ENCODE assay signal across 8 cellular contexts in genomic region chr2:112481528-112482228, GRCh38. TPM values are rescaled to one million over a fixed set of nuclear protein-coding genes. Genes with fewer than 3 reads are reported as not detected.
DNase-seq lines count a peak whose midpoint lies in the region; ATAC-seq and TF ChIP-seq lines count a peak whose summit lies in the region.

TSS of gene TTL (plus strand) at chr2:112482156. CDS start at chr2:112482345, 189 bp downstream.

- H3K9me3 ChIP-seq in ES-I3 (ENCODE audit: control insufficient read depth, insufficient read depth, low read length) (no peaks in the 10 kb centered on the region), GM23248 (ENCODE audit: low read depth) (no peaks in the 10 kb centered on the region), cardiac muscle cell (ENCODE audit: low read depth) (no peaks in the 10 kb centered on the region), trophoblast cell (ENCODE audit: insufficient read depth, low read depth, low read length) (no peaks in the 10 kb centered on the region), tibial artery (no peaks in the 10 kb centered on the region)

- H4K20me1 ChIP-seq in GM23248 (ENCODE audit: insufficient read depth) = no peaks in the 10 kb centered on the region

- peak within 1 kb of the TSS; percentile 92 for H3K14ac ChIP-seq in trophoblast cell (ENCODE audit: low read length)

- TF ChIP-seq CTCF in cardiac muscle cell (IDR thresholded peaks at IDR 0.05; ENCODE audit: low read depth, low read length) (no peak), tibial artery (IDR thresholded peaks at IDR 0.05) (no peak)

- no peak within 1 kb of the TSS for H3K23ac ChIP-seq in trophoblast cell (ENCODE audit: low read length)

- intact Hi-C loops in tibial artery (cut with DNase I; ENCODE audit: low total_unique reads) = loop anchor here (2.0 to 5.0 kb wide), 3 partner anchors 61 to 166 kb away; partner anchors contain the start of genes CHCHD5, POLR1B and SLC20A1

- H3K36me3 Mint-ChIP-seq in activated naive CD8-positive, alpha-beta T cell treated with anti-CD3 and anti-CD28 coated beads, Interleukin-2, amount 50 U/mL, for 24 hours (ENCODE audit: low read depth) = peaks cover 19% of the 10 kb centered on the region

- no peaks in the 10 kb centered on the region for H3K9me2 ChIP-seq in GM23248 (ENCODE audit: insufficient read depth)

- H3K9me3 Mint-ChIP-seq in activated naive CD8-positive, alpha-beta T cell treated with anti-CD3 and anti-CD28 coated beads, Interleukin-2, amount 50 U/mL, for 24 hours = no peaks in the 10 kb centered on the region

- H3K79me2 ChIP-seq in GM23248 (ENCODE audit: insufficient read depth) = peaks cover 42% of the 10 kb centered on the region
- H3K79me2 ChIP-seq in trophoblast cell (ENCODE audit: control insufficient read depth, insufficient read depth, low read length, poor library complexity) = peaks cover 6% of the 10 kb centered on the region

- H2BK120ac ChIP-seq in trophoblast cell (ENCODE audit: insufficient read depth, low read length, poor library complexity) = no peak within 1 kb of the TSS

- H2AFZ ChIP-seq in GM23248 (peak within 1 kb of the TSS; percentile 87), trophoblast cell (ENCODE audit: insufficient read depth, low read length, poor library complexity) (peak within 1 kb of the TSS; percentile 73)

- peak within 1 kb of the TSS; percentile 93 for H3K18ac ChIP-seq in trophoblast cell (ENCODE audit: low read length)

- no peak within 1 kb of the TSS for H2AK5ac ChIP-seq in trophoblast cell (ENCODE audit: low read length)

- peak; percentile 90 for DNase-seq in GM23248
- DNase-seq in Kasumi-1 (lab: John Stamatoyannopoulos, UW) = peak; percentile 64
- peak; percentile 32 to 71 for DNase-seq in SW 1271 (lab: John Stamatoyannopoulos, UW)
- peak; percentile 83 for DNase-seq in activated naive CD8-positive, alpha-beta T cell treated with anti-CD3 and anti-CD28 coated beads, Interleukin-2, amount 50 U/mL, for 24 hours
- DNase-seq in cardiac muscle cell (ENCODE audit: low read depth in 1 of 2, low spot score in 1 of 2) = peak; percentile 78 to 89
- DNase-seq in trophoblast cell = peak; percentile 50 to 72
- DNase-seq in tibial artery = peak; percentile 62 to 85

- 1 to 2% methylated on average over 26 to 51 of the region's 80 CpGs for WGBS in GM23248 (ENCODE audit: low coverage in 1 of 2, low lambda C conversion rate in 2 of 2, missing lambda C conversion rate in 2 of 2), 2 experiments
- whole genome bisulfite sequencing in trophoblast cell (ENCODE audit: extremely low coverage, insufficient coverage, insufficient read length) = no CpG with 5 or more reads among the region's 80 CpGs

- H3K79me1 ChIP-seq in trophoblast cell (ENCODE audit: low read length) = peaks cover 8% of the 10 kb centered on the region

- peak; percentile 69 for ATAC-seq in activated naive CD8-positive, alpha-beta T cell treated with anti-CD3 and anti-CD28 coated beads, Interleukin-2, amount 50 U/mL, for 24 hours

- no peaks in the 10 kb centered on the region; the same call in 1 of the 2 replicates for H3K36me3 ChIP-seq in ES-I3 (ENCODE audit: insufficient read depth, low read length)
- no peaks in the 10 kb centered on the region for H3K36me3 ChIP-seq in GM23248 (ENCODE audit: low read depth)
- H3K36me3 ChIP-seq in cardiac muscle cell = no peaks in the 10 kb centered on the region
- no peaks in the 10 kb centered on the region for H3K36me3 ChIP-seq in trophoblast cell (ENCODE audit: control insufficient read depth in 1 of 2, insufficient read depth in 2 of 2, low read length in 2 of 2)
- H3K36me3 ChIP-seq in tibial artery = no peaks in the 10 kb centered on the region

- H3F3A ChIP-seq in GM23248 (ENCODE audit: insufficient read depth) = peaks cover 19% of the 10 kb centered on the region

- H2BK5ac ChIP-seq in trophoblast cell (ENCODE audit: low read depth, low read length, poor library complexity) = peak within 1 kb of the TSS; percentile 64

- H3K4me1 Mint-ChIP-seq in activated naive CD8-positive, alpha-beta T cell treated with anti-CD3 and anti-CD28 coated beads, Interleukin-2, amount 50 U/mL, for 24 hours = peaks cover 36% of the 10 kb centered on the region

- peak within 1 kb of the TSS; percentile 89 for H4K8ac ChIP-seq in trophoblast cell (ENCODE audit: low read depth, low read length)

- no peak within 1 kb of the TSS for H3K4ac ChIP-seq in trophoblast cell (ENCODE audit: low read depth, low read length)

- H3K9ac ChIP-seq in ES-I3 (ENCODE audit: low read depth, low read length) (peak within 1 kb of the TSS; percentile 86), GM23248 (peak within 1 kb of the TSS; percentile 90), trophoblast cell (ENCODE audit: low read length) (peak within 1 kb of the TSS; percentile 79)

- no peaks in the 10 kb centered on the region for H3K27me3 ChIP-seq in GM23248 (replicated peaks; ENCODE audit: insufficient read depth)
- no peaks in the 10 kb centered on the region for H3K27me3 ChIP-seq in cardiac muscle cell
- H3K27me3 ChIP-seq in trophoblast cell (ENCODE audit: insufficient read depth, low read length) = no peaks in the 10 kb centered on the region
- H3K27me3 ChIP-seq in tibial artery = no peaks in the 10 kb centered on the region

- H4K91ac ChIP-seq in trophoblast cell (ENCODE audit: low read depth, low read length) = peak within 1 kb of the TSS; percentile 63

- H3K27ac Mint-ChIP-seq in activated naive CD8-positive, alpha-beta T cell treated with anti-CD3 and anti-CD28 coated beads, Interleukin-2, amount 50 U/mL, for 24 hours = peak within 1 kb of the TSS; percentile 88

- H3K4me3 ChIP-seq in GM23248 (peak within 1 kb of the TSS; percentile 93), cardiac muscle cell (peak within 1 kb of the TSS; percentile 100), trophoblast cell (ENCODE audit: low read depth, low read length) (peak within 1 kb of the TSS; percentile 80), tibial artery (peak within 1 kb of the TSS; percentile 64 to 73)

- H2BK12ac ChIP-seq in trophoblast cell (ENCODE audit: low read length) = no peak within 1 kb of the TSS

- H4K12ac ChIP-seq in trophoblast cell (ENCODE audit: low read depth, low read length) = peak within 1 kb of the TSS; percentile 74

- in situ Hi-C loops in GM23248 (cut with MboI) = no loop called here

- H3K4me2 ChIP-seq in GM23248 (ENCODE audit: unreplicated experiment) (peak within 1 kb of the TSS; percentile 93), trophoblast cell (ENCODE audit: low read length) (peak within 1 kb of the TSS; percentile 97)

- peak within 1 kb of the TSS; percentile 93 for H3K4me3 Mint-ChIP-seq in activated naive CD8-positive, alpha-beta T cell treated with anti-CD3 and anti-CD28 coated beads, Interleukin-2, amount 50 U/mL, for 24 hours

- no peaks in the 10 kb centered on the region for H3K27me3 Mint-ChIP-seq in activated naive CD8-positive, alpha-beta T cell treated with anti-CD3 and anti-CD28 coated beads, Interleukin-2, amount 50 U/mL, for 24 hours

- peak within 1 kb of the TSS; percentile 94 for H3K27ac ChIP-seq in GM23248
- H3K27ac ChIP-seq in cardiac muscle cell = peak within 1 kb of the TSS; percentile 91
- H3K27ac ChIP-seq in trophoblast cell (ENCODE audit: low read depth, low read length) = peak within 1 kb of the TSS; percentile 44
- peak within 1 kb of the TSS; percentile 80 to 88 for H3K27ac ChIP-seq in tibial artery

- H3K4me1 ChIP-seq in ES-I3 (ENCODE audit: insufficient read depth, low read length) = 0 out of 2 replicates have a peak, but pooled peaks cover 4% of the 10 kb centered on the region
- H3K4me1 ChIP-seq in GM23248 (ENCODE audit: insufficient read depth) = peaks cover 14% of the 10 kb centered on the region
- no peaks in the 10 kb centered on the region for H3K4me1 ChIP-seq in cardiac muscle cell (ENCODE audit: low read depth)
- peaks cover 8% of the 10 kb centered on the region in 2 experiments for H3K4me1 ChIP-seq in trophoblast cell (ENCODE audit: control insufficient read depth in 1 of 2, insufficient read depth in 2 of 2, low read length in 2 of 2)
- peaks cover 0 to 29% (median 18%) of the 10 kb centered on the region in 4 donors for H3K4me1 ChIP-seq in tibial artery

RNA-seq across cellular contexts. Expression of gene TTL, which starts in this region (rescaled TPM):
- total RNA-seq in GM23248 (2014; rRNA removed; shearing (Covaris generic)) = 68.4 and 69.7 TPM in 2 replicates
- polyA plus RNA-seq in GM23248 (2016; fragmentation: Nextera tagmentation; extraction: Ambion mirVana) = 11.1 and 11.5 TPM in 2 replicates
- total RNA-seq in cardiac muscle cell = 21.8 and 29.7 TPM in 2 replicates
- 26.3 and 32.6 TPM in 2 replicates for polyA plus RNA-seq in cardiac muscle cell
- polyA plus RNA-seq in trophoblast cell (2013) = 16.4 TPM in 2 replicates

Comparison
In these comparisons a context has a peak if more than half of its experiments do, and no peak if none do; other contexts are left out.
1. Peak in every context shown above with its lines: DNase-seq, ATAC-seq, H3K4me3 ChIP-seq and H3K27ac ChIP-seq.
2. H3K27ac ChIP-seq: peak in every context shown above with its lines; median percentile 94 in GM23248; 91 in cardiac muscle cell; 84 in tibial artery; 44 in trophoblast cell.